Comparison of ENCODE assay signal across 13 cellular contexts in genomic region chr5:177945145-177945544, GRCh38. TPM values are rescaled to one million over a fixed set of nuclear protein-coding genes. Genes with fewer than 3 reads are reported as not detected.
"Had no signal": no experiment of that assay in that cellular context is flagged by ENCODE, and none has a peak within 500 bp of the region (broad histone marks: within the 10 kb centered on the region; RNA-seq: fewer than 3 reads in every experiment).

No MANE protein-coding gene starts in this region.

RNA-seq across cellular contexts. Expression of gene PROP1, which starts 50.9 kb away (rescaled TPM):
- total RNA-seq: activated CD4-positive, alpha-beta T cell treated with anti-CD3 and anti-CD28 coated beads for 36 hours; body of pancreas; cardiac muscle cell; chondrocyte; foreskin keratinocyte; glomerular endothelial cell; kidney epithelial cell; left lobe of liver; lung; pulmonary artery endothelial cell; right cardiac atrium; urinary bladder; WTC11 had no signal
- polyA plus RNA-seq: cardiac muscle cell, foreskin keratinocyte, lung, right cardiac atrium, urinary bladder had no signal
